ENCODE assay signal across 8 cellular contexts in the genomic region with DNA sequence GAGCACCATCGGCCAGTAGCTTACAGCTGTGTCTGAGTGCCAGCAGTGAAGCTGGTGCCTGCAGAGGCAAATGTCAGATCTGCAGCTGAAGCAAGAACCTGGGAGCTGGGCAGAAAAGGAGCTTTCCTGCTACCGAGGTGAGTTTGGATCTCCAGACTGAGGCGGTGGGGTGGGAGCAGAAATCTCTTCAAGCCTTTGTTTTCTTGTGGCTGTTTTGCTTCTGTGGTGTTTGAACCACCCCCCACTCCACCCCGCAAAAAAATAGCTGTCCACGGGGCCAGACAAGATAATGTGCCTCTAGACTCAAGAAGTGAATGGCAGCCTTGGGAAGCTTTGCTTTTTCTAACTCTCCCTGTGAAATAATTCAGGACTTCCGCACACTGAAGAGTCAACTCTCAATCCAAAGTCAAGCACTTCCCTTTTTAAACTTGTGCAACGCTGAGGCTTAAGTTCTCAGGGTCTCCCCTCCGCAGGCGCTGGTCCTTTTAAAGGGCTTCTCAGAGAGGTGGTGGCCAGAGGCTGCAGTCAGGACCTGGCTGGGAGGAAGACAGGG.
A peak's percentile ranks its signal among the peaks of the same experiment; 100 is the strongest.
DNase-seq lines count a peak whose midpoint lies in the region; ATAC-seq and TF ChIP-seq lines count a peak whose summit lies in the region.

No MANE protein-coding gene starts in this region.

- peaks cover 43% of the 10 kb centered on the region for H3K27me3 Mint-ChIP-seq in activated T-helper 2 cell treated with anti-CD3 and anti-CD28 coated beads, Interferon-gamma antibody, Interleukin-2, Interleukin-4, amounts not matched to agents 10 μg/mL and 5 μg/mL and 100 μg/mL, durations not matched to agents 14 hours and 24 hours and 36 hours (ENCODE audit: low read depth)

- peak overlapping the region; percentile 51 for H3K4me3 ChIP-seq in AG10803 (ENCODE audit: low read length)

- ATAC-seq in HG03025 (IDR thresholded peaks at IDR 0.05; ENCODE audit: low FRiP score, unreplicated experiment) (peak; percentile 6), GM18868 (IDR thresholded peaks at IDR 0.05; ENCODE audit: unreplicated experiment) (no peak)

- intact Hi-C loops in activated T-helper 2 cell treated with anti-CD3 and anti-CD28 coated beads, Interferon-gamma antibody, Interleukin-2, Interleukin-4, amounts not matched to agents 10 μg/mL and 5 μg/mL and 100 μg/mL, durations not matched to agents 14 hours and 24 hours and 36 hours (cut with micrococcal nuclease): no loop called here

- peaks cover 19% of the 10 kb centered on the region for H3K4me1 Mint-ChIP-seq in activated T-helper 2 cell treated with anti-CD3 and anti-CD28 coated beads, Interferon-gamma antibody, Interleukin-2, Interleukin-4, amounts not matched to agents 10 μg/mL and 5 μg/mL and 100 μg/mL, durations not matched to agents 14 hours and 24 hours and 36 hours (ENCODE audit: low read depth)

- H3K4me3 Mint-ChIP-seq in activated T-helper 2 cell treated with anti-CD3 and anti-CD28 coated beads, Interferon-gamma antibody, Interleukin-2, Interleukin-4, amounts not matched to agents 10 μg/mL and 5 μg/mL and 100 μg/mL, durations not matched to agents 14 hours and 24 hours and 36 hours (ENCODE audit: low read depth): peak overlapping the region; percentile 51

- no peaks in the 10 kb centered on the region for H3K36me3 Mint-ChIP-seq in activated T-helper 2 cell treated with anti-CD3 and anti-CD28 coated beads, Interferon-gamma antibody, Interleukin-2, Interleukin-4, amounts not matched to agents 10 μg/mL and 5 μg/mL and 100 μg/mL, durations not matched to agents 14 hours and 24 hours and 36 hours (ENCODE audit: low read depth)

- no peak overlapping the region for H3K27ac Mint-ChIP-seq in activated T-helper 2 cell treated with anti-CD3 and anti-CD28 coated beads, Interferon-gamma antibody, Interleukin-2, Interleukin-4, amounts not matched to agents 10 μg/mL and 5 μg/mL and 100 μg/mL, durations not matched to agents 14 hours and 24 hours and 36 hours

- no peaks in the 10 kb centered on the region for H3K9me3 Mint-ChIP-seq in activated T-helper 2 cell treated with anti-CD3 and anti-CD28 coated beads, Interferon-gamma antibody, Interleukin-2, Interleukin-4, amounts not matched to agents 10 μg/mL and 5 μg/mL and 100 μg/mL, durations not matched to agents 14 hours and 24 hours and 36 hours

- no peak for TF ChIP-seq CTCF in AG10803 (conservative IDR thresholded peaks at IDR 0.05; ENCODE audit: low read length)

- DNase-seq in AG10803 (ENCODE audit: low read depth): no peak
- DNase-seq in activated T-helper 2 cell treated with anti-CD3 and anti-CD28 coated beads, Interferon-gamma antibody, Interleukin-2, Interleukin-4, amounts not matched to agents 10 μg/mL and 5 μg/mL and 100 μg/mL, durations not matched to agents 14 hours and 24 hours and 36 hours (ENCODE audit: low spot score): no peak
- DNase-seq in medulla oblongata (ENCODE audit: extremely low spot score): peak; percentile 57
- DNase-seq in SHP77 treated with DMSO at 0.1 percent for 48 hours (lab: John Stamatoyannopoulos, UW): no peak
- no peak for DNase-seq in NCI-H128 (lab: John Stamatoyannopoulos, UW; ENCODE audit: unreplicated experiment)
- DNase-seq in NCI-H1694 (lab: John Stamatoyannopoulos, UW): no peak
